In the genomic region with DNA sequence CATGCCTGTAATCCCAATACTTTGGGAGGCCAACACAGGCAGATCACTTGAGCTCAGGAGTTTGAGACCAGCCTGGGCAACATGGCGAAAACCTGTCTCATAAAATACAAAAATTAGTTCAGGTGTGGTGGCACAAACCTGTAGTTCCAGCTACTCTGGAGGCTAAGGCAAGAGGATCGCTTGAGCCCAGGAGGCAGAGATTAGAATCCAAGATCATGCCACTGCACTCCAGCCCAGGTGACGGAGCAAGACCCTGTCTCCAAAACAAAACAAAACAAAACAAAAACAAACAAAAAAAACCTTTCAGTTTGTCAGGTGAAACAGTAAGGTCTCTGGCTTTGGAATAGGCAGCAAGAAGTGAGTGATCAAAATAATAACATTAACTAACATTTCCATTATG, we compare ENCODE assay signal across 1 cellular context.
TF ChIP-seq lines count a peak whose summit lies in the region.

No MANE protein-coding gene starts in this region.

TF ChIP-seq in IMR-90, 13 proteins besides CTCF, POLR2A, EP300 and RAD21:
- TF ChIP-seq FOS (IDR thresholded peaks at IDR 0.05; ENCODE audit: low read depth, low read length) = no peak
- TF ChIP-seq, protein P1, sequence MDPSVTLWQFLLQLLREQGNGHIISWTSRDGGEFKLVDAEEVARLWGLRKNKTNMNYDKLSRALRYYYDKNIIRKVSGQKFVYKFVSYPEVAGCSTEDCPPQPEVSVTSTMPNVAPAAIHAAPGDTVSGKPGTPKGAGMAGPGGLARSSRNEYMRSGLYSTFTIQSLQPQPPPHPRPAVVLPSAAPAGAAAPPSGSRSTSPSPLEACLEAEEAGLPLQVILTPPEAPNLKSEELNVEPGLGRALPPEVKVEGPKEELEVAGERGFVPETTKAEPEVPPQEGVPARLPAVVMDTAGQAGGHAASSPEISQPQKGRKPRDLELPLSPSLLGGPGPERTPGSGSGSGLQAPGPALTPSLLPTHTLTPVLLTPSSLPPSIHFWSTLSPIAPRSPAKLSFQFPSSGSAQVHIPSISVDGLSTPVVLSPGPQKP (IDR thresholded peaks at IDR 0.05; ENCODE audit: borderline replicate concordance, low read depth, low read length) = no peak
- no peak for TF ChIP-seq CHD1 (IDR thresholded peaks at IDR 0.05; ENCODE audit: low read depth, low read length)
